Comparison of ENCODE assay signal across 9 cellular contexts in the genomic region with DNA sequence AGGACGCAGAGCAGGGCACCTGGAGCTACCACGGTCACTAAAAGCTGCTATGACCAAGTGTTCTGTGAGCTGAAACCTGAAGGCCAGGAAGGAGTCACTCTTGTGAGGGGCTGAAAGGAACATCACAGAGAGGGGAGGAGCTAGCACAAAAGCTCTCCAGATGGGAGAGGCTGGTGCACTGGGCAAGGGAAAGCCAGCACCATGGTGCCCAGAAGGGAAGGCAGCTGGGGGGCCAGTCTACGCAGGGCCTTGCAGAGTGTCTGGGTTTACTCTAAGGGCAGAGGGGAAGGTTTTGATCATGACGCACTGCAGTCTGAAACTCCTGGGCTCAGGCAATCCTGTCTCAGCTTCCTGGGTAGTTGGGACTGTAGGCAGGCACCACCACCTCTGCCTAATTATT. TPM values are rescaled to one million over a fixed set of nuclear protein-coding genes. Genes with fewer than 3 reads are reported as not detected.
DNase-seq lines count a peak whose midpoint lies in the region; ATAC-seq and TF ChIP-seq lines count a peak whose summit lies in the region.
"Had no signal": no experiment of that assay in that cellular context is flagged by ENCODE, and none has a peak within 500 bp of the region (broad histone marks: within the 10 kb centered on the region; RNA-seq: fewer than 3 reads in every experiment).

No MANE protein-coding gene starts in this region.

- BruUV-seq in A673 (replicated peaks; lab: Mats Ljungman, UMichigan) = no TSS peak

- H3K27me3 Mint-ChIP-seq in activated naive CD4-positive, alpha-beta T cell treated with anti-CD3 and anti-CD28 coated beads, Interleukin-2, amount 50 U/mL, for 24 hours = no peaks in the 10 kb centered on the region
- H3K27me3 Mint-ChIP-seq in activated CD4-positive, alpha-beta memory T cell treated with anti-CD3 and anti-CD28 coated beads for 36 hours = no peaks in the 10 kb centered on the region

- H3K9me3 ChIP-seq in iPS-20b (ENCODE audit: insufficient read depth, low read depth, low read length) (no peaks in the 10 kb centered on the region), subcutaneous abdominal adipose tissue (ENCODE audit: control insufficient read depth in 5 of 5, low read length in 5 of 5) (no peaks in the 10 kb centered on the region), A673 (ENCODE audit: low read depth, low read length, poor library complexity, severe bottlenecking) (no peaks in the 10 kb centered on the region)

- peak overlapping the region; percentile 87; the same call in 1 of the 2 replicates for H3K4me3 ChIP-seq in iPS-20b (ENCODE audit: low read length)
- H3K4me3 ChIP-seq in subcutaneous abdominal adipose tissue (ENCODE audit: low read depth in 1 of 5, low read length in 5 of 5) = peak overlapping the region in 1 of 5 donors; percentile 100
- H3K4me3 ChIP-seq in A673 (ENCODE audit: low read depth, low read length, poor library complexity, severe bottlenecking) = no peak overlapping the region

- H3K36me3 ChIP-seq in iPS-20b (ENCODE audit: insufficient read depth, low read depth, low read length) (no peaks in the 10 kb centered on the region), subcutaneous abdominal adipose tissue (ENCODE audit: control insufficient read depth in 5 of 5, insufficient read depth in 5 of 5, low read length in 5 of 5) (no peaks in the 10 kb centered on the region), A673 (ENCODE audit: insufficient read depth, low read length, poor library complexity, severe bottlenecking) (no peaks in the 10 kb centered on the region)

- H3K4me1 Mint-ChIP-seq in activated naive CD4-positive, alpha-beta T cell treated with anti-CD3 and anti-CD28 coated beads, Interleukin-2, amount 50 U/mL, for 24 hours = peaks cover 61% of the 10 kb centered on the region
- peaks cover 61% of the 10 kb centered on the region for H3K4me1 Mint-ChIP-seq in activated CD4-positive, alpha-beta memory T cell treated with anti-CD3 and anti-CD28 coated beads for 36 hours (ENCODE audit: low read depth)

- no peak overlapping the region for H3K9ac ChIP-seq in iPS-20b (ENCODE audit: low read depth, low read length)
- H3K9ac ChIP-seq in subcutaneous abdominal adipose tissue (ENCODE audit: low read length in 5 of 5) = peak overlapping the region in 4 of 5 donors; percentile 41 to 100 (median 99)

- DNase-seq in activated naive CD4-positive, alpha-beta T cell treated with Interleukin-2 at 50 U/mL for 16 hours = no peak
- DNase-seq in activated CD4-positive, alpha-beta memory T cell treated with anti-CD3 and anti-CD28 coated beads for 36 hours = no peak
- DNase-seq in A673 (ENCODE audit: low spot score) (no peak), substantia nigra (lab: John Stamatoyannopoulos, UW) (no peak)
- DNase-seq: NCI-H510A treated with DMSO at 0.1 percent for 48 hours had no signal

- intact Hi-C loops in activated CD4-positive, alpha-beta memory T cell treated with anti-CD3 and anti-CD28 coated beads for 36 hours (cut with micrococcal nuclease) = no loop called here
- intact Hi-C loops in A673 (cut with micrococcal nuclease; ENCODE audit: unreplicated experiment) = no loop called here

- peak overlapping the region; percentile 96 for H3K4me3 Mint-ChIP-seq in activated naive CD4-positive, alpha-beta T cell treated with anti-CD3 and anti-CD28 coated beads, Interleukin-2, amount 50 U/mL, for 24 hours
- H3K4me3 Mint-ChIP-seq in activated CD4-positive, alpha-beta memory T cell treated with anti-CD3 and anti-CD28 coated beads for 36 hours = peak overlapping the region; percentile 99

- H3K27me3 ChIP-seq in iPS-20b (ENCODE audit: insufficient read depth, low read length) (no peaks in the 10 kb centered on the region), subcutaneous abdominal adipose tissue (ENCODE audit: control insufficient read depth in 5 of 5, insufficient read depth in 4 of 5, low read length in 5 of 5) (no peaks in the 10 kb centered on the region), A673 (replicated peaks; ENCODE audit: insufficient read depth, low read depth, low read length, poor library complexity) (no peaks in the 10 kb centered on the region)

- H3K4me1 ChIP-seq in iPS-20b (ENCODE audit: insufficient read depth, low read length) (peaks cover 4% of the 10 kb centered on the region; the same call in 1 of the 2 replicates), subcutaneous abdominal adipose tissue (ENCODE audit: control insufficient read depth in 5 of 5, insufficient read depth in 5 of 5, low read length in 5 of 5) (peaks cover 12 to 76% (median 64%) of the 10 kb centered on the region in 5 donors), A673 (ENCODE audit: insufficient read depth, low read length, poor library complexity, severe bottlenecking) (peaks cover 21% of the 10 kb centered on the region)

- H3K27ac ChIP-seq in iPS-20b (ENCODE audit: low read length) = no peak overlapping the region
- peak overlapping the region; percentile 95 for H3K27ac ChIP-seq in subcutaneous abdominal adipose tissue (ENCODE audit: low read depth, low read length)
- no peak overlapping the region for H3K27ac ChIP-seq in A673 (ENCODE audit: low read depth, low read length, poor library complexity, severe bottlenecking)
- H3K27ac ChIP-seq in substantia nigra (ENCODE audit: low read depth, low read length, poor library complexity, severe bottlenecking) = no peak overlapping the region

- no peak for TF ChIP-seq CTCF in A673 (conservative IDR thresholded peaks at IDR 0.05; ENCODE audit: low read depth, low read length)

- CTCF ChIA-PET in activated CD4-positive, alpha-beta memory T cell treated with anti-CD3 and anti-CD28 coated beads for 36 hours (lab: Charles Lee) = interaction anchor here (0.8 to 5.0 kb wide), 7 partner anchors 11 to 133 kb away, joined by 4 to 26 read pairs (median 5); a partner anchor contains a TSS
- CTCF ChIA-PET in A673 (lab: Charles Lee) = no interaction called here

- ATAC-seq in HG03095 (IDR thresholded peaks at IDR 0.05; ENCODE audit: unreplicated experiment) = no peak

- H3K9me3 Mint-ChIP-seq in activated naive CD4-positive, alpha-beta T cell treated with anti-CD3 and anti-CD28 coated beads, Interleukin-2, amount 50 U/mL, for 24 hours = no peaks in the 10 kb centered on the region
- H3K9me3 Mint-ChIP-seq in activated CD4-positive, alpha-beta memory T cell treated with anti-CD3 and anti-CD28 coated beads for 36 hours = peaks cover 2% of the 10 kb centered on the region

- POLR2A ChIA-PET in activated CD4-positive, alpha-beta memory T cell treated with anti-CD3 and anti-CD28 coated beads for 36 hours (lab: Charles Lee) = interaction anchor here (1.0 to 1.8 kb wide), 5 partner anchors 11 to 254 kb away, joined by 3 to 5 read pairs (median 4); a partner anchor contains a TSS
- POLR2A ChIA-PET in A673 (lab: Charles Lee; ENCODE audit: low non-redundant PET) = interaction anchor here (0.6 to 0.7 kb wide), 2 partner anchors 37 to 64 kb away, joined by 3 to 13 read pairs; no protein-coding TSS in a partner anchor

- H3K36me3 Mint-ChIP-seq in activated naive CD4-positive, alpha-beta T cell treated with anti-CD3 and anti-CD28 coated beads, Interleukin-2, amount 50 U/mL, for 24 hours = peaks cover 15% of the 10 kb centered on the region
- H3K36me3 Mint-ChIP-seq in activated CD4-positive, alpha-beta memory T cell treated with anti-CD3 and anti-CD28 coated beads for 36 hours = peaks cover 17% of the 10 kb centered on the region

- H3K27ac Mint-ChIP-seq in activated naive CD4-positive, alpha-beta T cell treated with anti-CD3 and anti-CD28 coated beads, Interleukin-2, amount 50 U/mL, for 24 hours = peak overlapping the region; percentile 100
- H3K27ac Mint-ChIP-seq in activated CD4-positive, alpha-beta memory T cell treated with anti-CD3 and anti-CD28 coated beads for 36 hours = peak overlapping the region; percentile 99

RNA-seq across cellular contexts. Expression of a gene that starts 4.1 kb away (rescaled TPM):
- total RNA-seq in activated CD4-positive, alpha-beta memory T cell treated with anti-CD3 and anti-CD28 coated beads for 36 hours = 10 to 100 TPM; 23.4 to 23.5 TPM
- 49.1 and 65.7 TPM in 2 replicates for total RNA-seq in A673 (2021)

RNA-seq across cellular contexts. Expression of a gene that starts 6.7 kb away (rescaled TPM):
- 10 to 100 TPM; 19.2 to 20.1 TPM for total RNA-seq in activated CD4-positive, alpha-beta memory T cell treated with anti-CD3 and anti-CD28 coated beads for 36 hours
- total RNA-seq in A673 (2021) = 37.1 and 38.4 TPM in 2 replicates

RNA-seq across cellular contexts. Expression of a gene that starts 11.3 kb away (rescaled TPM):
- total RNA-seq in activated CD4-positive, alpha-beta memory T cell treated with anti-CD3 and anti-CD28 coated beads for 36 hours = 1 to 10 TPM; 3.6 to 4.0 TPM
- total RNA-seq in A673 (2021) = 39.9 and 41.5 TPM in 2 replicates

RNA-seq across cellular contexts. Expression of a gene that starts 12.4 kb away (rescaled TPM):
- total RNA-seq in activated CD4-positive, alpha-beta memory T cell treated with anti-CD3 and anti-CD28 coated beads for 36 hours = 1 to 10 TPM; 3.9 to 4.4 TPM
- total RNA-seq in A673 (2021) = 6.8 and 7.1 TPM in 2 replicates

RNA-seq across cellular contexts. Expression of a gene that starts 18.1 kb away (rescaled TPM):
- total RNA-seq in activated CD4-positive, alpha-beta memory T cell treated with anti-CD3 and anti-CD28 coated beads for 36 hours = 100 to 1,000 TPM; 249 to 251 TPM
- total RNA-seq in A673 (2021) = 385 and 411 TPM in 2 replicates
